ENCODE assay signal across 18 cellular contexts in genomic region chr2:210318891-210319290, GRCh38. TPM values are rescaled to one million over a fixed set of nuclear protein-coding genes. Genes with fewer than 3 reads are reported as not detected.
DNase-seq lines count a peak whose midpoint lies in the region; ATAC-seq, FAIRE-seq and TF ChIP-seq lines count a peak whose summit lies in the region.
"Had no signal": no experiment of that assay in that cellular context is flagged by ENCODE, and none has a peak within 500 bp of the region (broad histone marks: within the 10 kb centered on the region; RNA-seq: fewer than 3 reads in every experiment).

No MANE protein-coding gene starts in this region.

- peak overlapping the region; percentile 43 for H3K27ac Mint-ChIP-seq in mesothelial cell of epicardium
- H3K27ac Mint-ChIP-seq: CD8-positive, alpha-beta memory T cell had no signal

- no peaks in the 10 kb centered on the region for H3K36me3 Mint-ChIP-seq in mesothelial cell of epicardium
- H3K36me3 Mint-ChIP-seq: CD8-positive, alpha-beta memory T cell had no signal

- H3K4me1 Mint-ChIP-seq in mesothelial cell of epicardium = peaks cover 42% of the 10 kb centered on the region
- H3K4me1 Mint-ChIP-seq: CD8-positive, alpha-beta memory T cell had no signal

- no peak for FAIRE-seq in H54 (lab: Jason Lieb, UNC)
- FAIRE-seq in small intestine (lab: Jason Lieb, UNC) = no peak
- FAIRE-seq: A204.1, D721Med, GM12878 had no signal

- peak overlapping the region; percentile 22 to 85 (median 80) for H3K27ac ChIP-seq in gastrocnemius medialis
- no peak overlapping the region for H3K27ac ChIP-seq in small intestine (ENCODE audit: low read depth in 1 of 2, low read length in 1 of 2)
- H3K27ac ChIP-seq: BLaER1 treated with 17β-estradiol and CSF1 and Interleukin-3, amounts not matched to agents 10 nM and 100 nM had no signal

- no peaks in the 10 kb centered on the region for H3K27me3 Mint-ChIP-seq in mesothelial cell of epicardium (ENCODE audit: low read depth)

- ATAC-seq in gastrocnemius medialis (no peak), HG03565 (IDR thresholded peaks at IDR 0.05; ENCODE audit: unreplicated experiment) (no peak)
- ATAC-seq: GM12878 had no signal

- no peaks in the 10 kb centered on the region for H3K27me3 ChIP-seq in gastrocnemius medialis
- H3K27me3 ChIP-seq in small intestine (ENCODE audit: control insufficient read depth in 2 of 2, insufficient read depth in 2 of 2, low read length in 2 of 2) = no peaks in the 10 kb centered on the region
- H3K27me3 ChIP-seq: BLaER1 treated with 17β-estradiol and CSF1 and Interleukin-3, amounts not matched to agents 10 nM and 100 nM had no signal

- TF ChIP-seq CTCF in mesothelial cell of epicardium (IDR thresholded peaks at IDR 0.05; ENCODE audit: unreplicated experiment) (no peak), gastrocnemius medialis (IDR thresholded peaks at IDR 0.05 in 4 of 5, conservative IDR thresholded peaks at IDR 0.05 in 1 of 5) (no peak)

- TF ChIP-seq POLR2A in gastrocnemius medialis (IDR thresholded peaks at IDR 0.05) = no peak
- TF ChIP-seq POLR2A in H54 (IDR thresholded peaks at IDR 0.05; ENCODE audit: low read depth, low read length) = no peak

- H3K9me3 ChIP-seq in gastrocnemius medialis (no peaks in the 10 kb centered on the region), small intestine (ENCODE audit: control insufficient read depth, low read depth) (no peaks in the 10 kb centered on the region)
- H3K9me3 ChIP-seq: BLaER1 treated with 17β-estradiol and CSF1 and Interleukin-3, amounts not matched to agents 10 nM and 100 nM had no signal

- no peak overlapping the region for H3K4me3 ChIP-seq in gastrocnemius medialis
- no peak overlapping the region for H3K4me3 ChIP-seq in small intestine (ENCODE audit: low read depth in 1 of 2, low read length in 2 of 2)
- H3K4me3 ChIP-seq: BLaER1 treated with 17β-estradiol and CSF1 and Interleukin-3, amounts not matched to agents 10 nM and 100 nM; GM12878 had no signal

- H3K36me3 ChIP-seq in gastrocnemius medialis = no peaks in the 10 kb centered on the region
- no peaks in the 10 kb centered on the region for H3K36me3 ChIP-seq in small intestine (ENCODE audit: control insufficient read depth in 2 of 2, insufficient read depth in 2 of 2, low read length in 2 of 2)
- H3K36me3 ChIP-seq: BLaER1 treated with 17β-estradiol and CSF1 and Interleukin-3, amounts not matched to agents 10 nM and 100 nM had no signal

- H3K4me1 ChIP-seq in gastrocnemius medialis (peaks cover 24 to 39% of the 10 kb centered on the region in 2 donors), small intestine (ENCODE audit: control insufficient read depth in 2 of 2, insufficient read depth in 1 of 2, low read depth in 1 of 2, low read length in 1 of 2) (no peaks in the 10 kb centered on the region)
- H3K4me1 ChIP-seq: BLaER1 treated with 17β-estradiol and CSF1 and Interleukin-3, amounts not matched to agents 10 nM and 100 nM had no signal

- 72 to 86% (median 80%) methylated on average over 3 of the region's 3 CpGs for WGBS in small intestine, 3 donors

- intact Hi-C loops in gastrocnemius medialis (cut with DNase I; ENCODE audit: low total_unique reads) = no loop called here

- in situ Hi-C loops in gastrocnemius medialis (cut with MboI; ENCODE audit: low sequenced_read_pairs in 4 of 4) = no loop called here

- DNase-seq in EH (ENCODE audit: low read depth) (peak; percentile 3), astrocyte of the hippocampus (ENCODE audit: low read depth, low spot score) (peak; percentile 78), mesothelial cell of epicardium (ENCODE audit: low spot score in 2 of 2, unreplicated experiment in 2 of 2) (no peak), gastrocnemius medialis (no peak), H54 (ENCODE audit: insufficient read length, low spot score) (no peak), small intestine (no peak), activated gamma-delta T cell treated with Interleukin-2 at 50 U/mL for 16 hours (no peak)
- DNase-seq: CD8-positive, alpha-beta memory T cell; DND-41; GDM1; HCEC 1CT; NCI-H1930; NCI-H446 treated with DMSO at 0.1 percent for 48 hours had no signal

- no peak overlapping the region for H3K4me3 Mint-ChIP-seq in mesothelial cell of epicardium
- H3K4me3 Mint-ChIP-seq: CD8-positive, alpha-beta memory T cell had no signal

- H3K9me3 Mint-ChIP-seq in mesothelial cell of epicardium = no peaks in the 10 kb centered on the region
- H3K9me3 Mint-ChIP-seq: CD8-positive, alpha-beta memory T cell had no signal

RNA-seq across cellular contexts. Expression of gene MYL1, which starts 3.9 kb away (rescaled TPM):
- total RNA-seq in mesothelial cell of epicardium = 0.36 to 0.69 TPM (median 0.36 TPM) in 3 replicates
- total RNA-seq in gastrocnemius medialis = 1,000 to 10,000 TPM; 1,242 to 7,433 (median 2,317) TPM
- polyA plus RNA-seq in small intestine = 1 to 10 TPM in 2 of 3 donors, not detected in 1; 1.1 to 5.4 TPM
- total RNA-seq: CD8-positive, alpha-beta memory T cell; GM12878 had no signal
- polyA plus RNA-seq: CD8-positive, alpha-beta memory T cell had no signal

Comparison
In these comparisons a context has a peak if more than half of its experiments do, and no peak if none do; other contexts are left out.
1. DNase-seq: peak in EH (single experiment) and astrocyte of the hippocampus (single experiment); none in mesothelial cell of epicardium (0 of 2), gastrocnemius medialis (0 of 2), H54 (single experiment), small intestine (single experiment) and activated gamma-delta T cell treated with Interleukin-2 at 50 U/mL for 16 hours (single experiment).
2. H3K27ac ChIP-seq: peak in gastrocnemius medialis (4 of 4); none in small intestine (0 of 2).
3. RNA of gene MYL1, which starts 3.9 kb away (total RNA-seq): 1,242 to 7,433 TPM in gastrocnemius medialis; 0.36 to 0.69 TPM in mesothelial cell of epicardium; every median in the first group is over 100 times any median in the second.